In the genomic region with DNA sequence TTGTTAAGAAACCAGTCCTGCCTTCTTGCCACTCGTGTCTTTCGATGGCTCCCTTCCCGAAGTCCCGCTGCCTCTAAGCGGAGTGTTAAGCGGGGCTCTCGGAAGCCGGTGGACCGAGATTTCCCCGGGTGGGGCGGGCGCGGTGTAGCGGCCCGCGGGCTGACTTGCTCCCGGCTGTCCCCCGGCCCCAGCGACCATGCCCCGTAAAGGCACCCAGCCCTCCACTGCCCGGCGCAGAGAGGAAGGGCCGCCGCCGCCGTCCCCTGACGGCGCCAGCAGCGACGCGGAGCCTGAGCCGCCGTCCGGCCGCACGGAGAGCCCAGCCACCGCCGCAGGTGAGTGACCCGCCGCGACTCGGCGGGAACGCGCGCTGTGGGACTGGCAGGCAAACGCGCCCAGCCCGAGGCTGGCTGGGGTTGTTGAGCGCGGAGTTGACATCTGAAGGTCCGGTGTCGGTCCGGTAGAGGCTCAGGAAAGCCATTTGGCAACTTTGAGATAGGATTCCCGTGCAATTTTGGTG, we compare ENCODE assay signal across 8 cellular contexts. TPM values are rescaled to one million over a fixed set of nuclear protein-coding genes. Genes with fewer than 3 reads are reported as not detected.
DNase-seq lines count a peak whose midpoint lies in the region; ATAC-seq and TF ChIP-seq lines count a peak whose summit lies in the region.

No MANE protein-coding gene starts in this region.

- no peaks in the 10 kb centered on the region for H3K27me3 Mint-ChIP-seq in chondrocyte (ENCODE audit: low read depth)
- H3K27me3 Mint-ChIP-seq in stimulated activated memory B cell treated with anti-CD40 and anti-IgM and Interleukin-4, amounts not matched to agents 10 μg/mL and 1 μg/mL and 100 μg/mL, for 72 hours: peaks cover 18% of the 10 kb centered on the region

- TF ChIP-seq CTCF in A673 (conservative IDR thresholded peaks at IDR 0.05; ENCODE audit: low read depth, low read length): no peak
- TF ChIP-seq CTCF in chondrocyte (IDR thresholded peaks at IDR 0.05): no peak
- TF ChIP-seq CTCF in right lobe of liver (IDR thresholded peaks at IDR 0.05): no peak

- in situ Hi-C loops in SK-MEL-5 (cut with HindIII; ENCODE audit: low pct_unique_long_range_greater_than_20kb, low sequenced_read_pairs): no loop called here

- H3K27me3 ChIP-seq in A673 (replicated peaks; ENCODE audit: insufficient read depth, low read depth, low read length, poor library complexity) (no peaks in the 10 kb centered on the region), right lobe of liver (no peaks in the 10 kb centered on the region)

- BruUV-seq in A673 (replicated peaks; lab: Mats Ljungman, UMichigan): no TSS peak

- DNase-seq in A673 (ENCODE audit: low spot score) (no peak), SK-MEL-5 (ENCODE audit: low read depth, low spot score) (peak; percentile 8), chondrocyte (ENCODE audit: low spot score) (no peak), right lobe of liver (peak; percentile 50 to 74 (median 62)), NCI-H1436 treated with DMSO at 0.1 percent for 48 hours (lab: John Stamatoyannopoulos, UW) (no peak)

- H3K27ac Mint-ChIP-seq in chondrocyte (ENCODE audit: unreplicated experiment): peak overlapping the region; percentile 98
- peak overlapping the region; percentile 93 for H3K27ac Mint-ChIP-seq in stimulated activated memory B cell treated with anti-CD40 and anti-IgM and Interleukin-4, amounts not matched to agents 10 μg/mL and 1 μg/mL and 100 μg/mL, for 72 hours

- H3K4me3 Mint-ChIP-seq in chondrocyte (ENCODE audit: unreplicated experiment): peak overlapping the region; percentile 88
- H3K4me3 Mint-ChIP-seq in stimulated activated memory B cell treated with anti-CD40 and anti-IgM and Interleukin-4, amounts not matched to agents 10 μg/mL and 1 μg/mL and 100 μg/mL, for 72 hours: peak overlapping the region; percentile 96

- peaks cover 53% of the 10 kb centered on the region for H3K4me1 Mint-ChIP-seq in chondrocyte (ENCODE audit: low read depth)
- H3K4me1 Mint-ChIP-seq in stimulated activated memory B cell treated with anti-CD40 and anti-IgM and Interleukin-4, amounts not matched to agents 10 μg/mL and 1 μg/mL and 100 μg/mL, for 72 hours: peaks cover 46% of the 10 kb centered on the region

- H3K36me3 Mint-ChIP-seq in chondrocyte (ENCODE audit: low read depth): peaks cover 2% of the 10 kb centered on the region
- peaks cover 30% of the 10 kb centered on the region for H3K36me3 Mint-ChIP-seq in stimulated activated memory B cell treated with anti-CD40 and anti-IgM and Interleukin-4, amounts not matched to agents 10 μg/mL and 1 μg/mL and 100 μg/mL, for 72 hours

- 0% methylated on average over 9 of the region's 55 CpGs for WGBS in right lobe of liver (ENCODE audit: insufficient coverage, low coverage, low lambda C conversion rate, missing lambda C conversion rate)

- intact Hi-C loops in A673 (cut with micrococcal nuclease; ENCODE audit: unreplicated experiment): no loop called here
- intact Hi-C loops in right lobe of liver (cut with DNase I): no loop called here

- CTCF ChIA-PET in A673 (lab: Charles Lee): no interaction called here

- POLR2A ChIA-PET in A673 (lab: Charles Lee; ENCODE audit: low non-redundant PET): no interaction called here

- no peak for TF ChIP-seq POLR2A in right lobe of liver (IDR thresholded peaks at IDR 0.05)

- H3K27ac ChIP-seq in A673 (ENCODE audit: low read depth, low read length, poor library complexity, severe bottlenecking) (peak overlapping the region; percentile 96), right lobe of liver (peak overlapping the region; percentile 77 to 88 (median 81))

- H3K36me3 ChIP-seq in A673 (ENCODE audit: insufficient read depth, low read length, poor library complexity, severe bottlenecking): peaks cover 29% of the 10 kb centered on the region
- H3K36me3 ChIP-seq in right lobe of liver: no peaks in the 10 kb centered on the region

- H3K9me3 ChIP-seq in A673 (ENCODE audit: low read depth, low read length, poor library complexity, severe bottlenecking) (no peaks in the 10 kb centered on the region), right lobe of liver (no peaks in the 10 kb centered on the region)

- ATAC-seq in GM19372 (IDR thresholded peaks at IDR 0.05; ENCODE audit: low read depth, unreplicated experiment): peak; percentile 18
- peak; percentile 16 to 59 (median 52) for ATAC-seq in right lobe of liver
- no peak for ATAC-seq in stimulated activated memory B cell treated with anti-CD40 and anti-IgM and Interleukin-4, amounts not matched to agents 10 μg/mL and 1 μg/mL and 100 μg/mL, for 72 hours
- no peak for ATAC-seq in GM21367 (IDR thresholded peaks at IDR 0.05; ENCODE audit: unreplicated experiment)

- H3K4me1 ChIP-seq in A673 (ENCODE audit: insufficient read depth, low read length, poor library complexity, severe bottlenecking) (peaks cover 22% of the 10 kb centered on the region), right lobe of liver (peaks cover 0 to 14% (median 0%) of the 10 kb centered on the region in 4 donors)

- peak overlapping the region; percentile 69 for H3K4me3 ChIP-seq in A673 (ENCODE audit: low read depth, low read length, poor library complexity, severe bottlenecking)
- peak overlapping the region; percentile 70 to 83 (median 78) for H3K4me3 ChIP-seq in right lobe of liver

- H3K9me3 Mint-ChIP-seq in chondrocyte (ENCODE audit: low read depth): no peaks in the 10 kb centered on the region
- no peaks in the 10 kb centered on the region for H3K9me3 Mint-ChIP-seq in stimulated activated memory B cell treated with anti-CD40 and anti-IgM and Interleukin-4, amounts not matched to agents 10 μg/mL and 1 μg/mL and 100 μg/mL, for 72 hours

RNA-seq across cellular contexts. Expression of gene SMC4, which starts 1.2 kb away (rescaled TPM):
- total RNA-seq in A673 (2021) (201 and 209 TPM in 2 replicates), chondrocyte (38.7 to 52.9 TPM (median 40.2 TPM) in 3 replicates), right lobe of liver (10 to 100 TPM; 11.3 to 26.7 (median 18.1) TPM)
- total RNA-seq in SK-MEL-5 (2014; rRNA removed; shearing (Covaris generic)): 58.0 and 59.1 TPM in 2 replicates
- 77.8 and 93.7 TPM in 2 replicates for polyA plus RNA-seq in SK-MEL-5 (2015; cell fraction: cytosol; rRNA removed)
- polyA plus RNA-seq in SK-MEL-5 (2015; cell fraction: nucleus; rRNA removed): 296 and 320 TPM in 2 replicates

RNA-seq across cellular contexts. Expression of gene IFT80, which starts 1.7 kb away (rescaled TPM):
- total RNA-seq in A673 (2021) (20.2 and 25.4 TPM in 2 replicates), chondrocyte (22.6 to 39.1 TPM (median 23.9 TPM) in 3 replicates), right lobe of liver (10 to 100 TPM in 2 of 6 experiments, 1 to 10 TPM in 4; 6.7 to 13.7 (median 8.5) TPM)
- 12.8 and 19.3 TPM in 2 replicates for total RNA-seq in SK-MEL-5 (2014; rRNA removed; shearing (Covaris generic))
- polyA plus RNA-seq in SK-MEL-5 (2015; cell fraction: cytosol; rRNA removed): 9.8 and 11.8 TPM in 2 replicates
- 155 and 158 TPM in 2 replicates for polyA plus RNA-seq in SK-MEL-5 (2015; cell fraction: nucleus; rRNA removed)

RNA-seq across cellular contexts. Expression of gene TRIM59, which starts 48.9 kb away (rescaled TPM):
- total RNA-seq in A673 (2021): 12.8 and 15.3 TPM in 2 replicates
- total RNA-seq in SK-MEL-5 (2014; rRNA removed; shearing (Covaris generic)): 3.2 and 9.3 TPM in 2 replicates
- 1.8 and 3.7 TPM in 2 replicates for polyA plus RNA-seq in SK-MEL-5 (2015; cell fraction: cytosol; rRNA removed)
- 1.7 and 2.3 TPM in 2 replicates for polyA plus RNA-seq in SK-MEL-5 (2015; cell fraction: nucleus; rRNA removed)
- total RNA-seq in chondrocyte: 25.3 to 26.7 TPM (median 25.5 TPM) in 3 replicates
- under 1 TPM; 0.07 to 0.56 (median 0.31) TPM for total RNA-seq in right lobe of liver

Comparison
In these comparisons a context has a peak if more than half of its experiments do, and no peak if none do; other contexts are left out.
1. DNase-seq: peak in SK-MEL-5 (single experiment) and right lobe of liver (3 of 3); none in A673 (single experiment), chondrocyte (single experiment) and NCI-H1436 treated with DMSO at 0.1 percent for 48 hours (single experiment).
2. ATAC-seq: peak in GM19372 (single experiment) and right lobe of liver (4 of 4); none in stimulated activated memory B cell treated with anti-CD40 and anti-IgM and Interleukin-4, amounts not matched to agents 10 μg/mL and 1 μg/mL and 100 μg/mL, for 72 hours (single experiment) and GM21367 (single experiment).